In the genomic region with DNA sequence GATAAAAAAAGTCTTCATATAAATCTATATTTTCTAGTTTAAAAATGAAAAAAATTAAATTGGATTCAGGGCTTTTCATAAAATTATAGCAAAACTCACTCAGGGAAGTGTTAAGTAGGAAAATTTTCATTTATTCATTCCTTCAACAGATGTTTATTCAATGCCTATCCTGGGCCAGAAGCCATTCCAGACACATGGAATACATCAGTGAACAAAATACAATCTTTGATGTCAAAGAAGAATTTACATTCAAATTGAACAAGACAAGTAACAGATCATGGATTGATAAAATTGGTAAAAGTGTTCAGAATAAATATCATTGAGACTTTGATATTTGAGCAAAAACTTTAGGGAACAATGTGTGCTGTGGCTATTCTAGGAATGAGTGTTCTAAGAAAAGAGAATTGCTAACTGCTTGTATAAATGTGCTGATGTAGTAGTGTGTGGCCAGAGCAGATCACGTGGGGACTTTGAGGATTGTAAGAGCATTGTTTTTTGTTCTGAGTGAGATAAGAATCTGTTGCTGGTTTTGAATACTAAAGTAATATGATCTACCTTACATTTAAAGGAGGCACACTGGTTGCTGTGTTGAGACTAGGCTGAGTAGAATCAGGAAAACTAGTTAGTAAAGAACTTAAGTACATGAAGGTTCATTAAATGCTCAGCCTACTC, we compare ENCODE assay signal across 2 cellular contexts.
TF ChIP-seq lines count a peak whose summit lies in the region.

No MANE protein-coding gene starts in this region.

TF ChIP-seq in HEK293, 187 proteins besides CTCF, POLR2A, EP300 and RAD21 (continued from another document):
- TF ChIP-seq, protein P1, sequence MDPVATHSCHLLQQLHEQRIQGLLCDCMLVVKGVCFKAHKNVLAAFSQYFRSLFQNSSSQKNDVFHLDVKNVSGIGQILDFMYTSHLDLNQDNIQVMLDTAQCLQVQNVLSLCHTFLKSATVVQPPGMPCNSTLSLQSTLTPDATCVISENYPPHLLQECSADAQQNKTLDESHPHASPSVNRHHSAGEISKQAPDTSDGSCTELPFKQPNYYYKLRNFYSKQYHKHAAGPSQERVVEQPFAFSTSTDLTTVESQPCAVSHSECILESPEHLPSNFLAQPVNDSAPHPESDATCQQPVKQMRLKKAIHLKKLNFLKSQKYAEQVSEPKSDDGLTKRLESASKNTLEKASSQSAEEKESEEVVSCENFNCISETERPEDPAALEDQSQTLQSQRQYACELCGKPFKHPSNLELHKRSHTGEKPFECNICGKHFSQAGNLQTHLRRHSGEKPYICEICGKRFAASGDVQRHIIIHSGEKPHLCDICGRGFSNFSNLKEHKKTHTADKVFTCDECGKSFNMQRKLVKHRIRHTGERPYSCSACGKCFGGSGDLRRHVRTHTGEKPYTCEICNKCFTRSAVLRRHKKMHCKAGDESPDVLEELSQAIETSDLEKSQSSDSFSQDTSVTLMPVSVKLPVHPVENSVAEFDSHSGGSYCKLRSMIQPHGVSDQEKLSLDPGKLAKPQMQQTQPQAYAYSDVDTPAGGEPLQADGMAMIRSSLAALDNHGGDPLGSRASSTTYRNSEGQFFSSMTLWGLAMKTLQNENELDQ (tag by site-specific recombination; IDR thresholded peaks at IDR 0.05; ENCODE audit: low read depth): no peak
- peak; percentile 47 for TF ChIP-seq SETDB1 (IDR thresholded peaks at IDR 0.05; ENCODE audit: insufficient read length, low read length)

TF ChIP-seq in SK-N-SH, 30 proteins besides CTCF, POLR2A, EP300 and RAD21 (continued from another document):
- TF ChIP-seq TCF12 (IDR thresholded peaks at IDR 0.05) (peak; percentile 42; the same call in 1 of the 2 replicates), GATA2 (CRISPR knock-in tag; IDR thresholded peaks at IDR 0.05) (peak; percentile 29; the same call in 1 of the 2 replicates), MEF2A (IDR thresholded peaks at IDR 0.05; ENCODE audit: borderline replicate concordance, low read depth) (no peak), TEAD4 (IDR thresholded peaks at IDR 0.05; ENCODE audit: borderline replicate concordance, insufficient read depth) (no peak), EZH2phosphoT487 (IDR thresholded peaks at IDR 0.05; ENCODE audit: borderline replicate concordance, low read depth) (no peak), RXRA (IDR thresholded peaks at IDR 0.05; ENCODE audit: borderline replicate concordance, low read depth) (no peak), ELF1 (IDR thresholded peaks at IDR 0.05) (no peak)
- TF ChIP-seq, protein P2, sequence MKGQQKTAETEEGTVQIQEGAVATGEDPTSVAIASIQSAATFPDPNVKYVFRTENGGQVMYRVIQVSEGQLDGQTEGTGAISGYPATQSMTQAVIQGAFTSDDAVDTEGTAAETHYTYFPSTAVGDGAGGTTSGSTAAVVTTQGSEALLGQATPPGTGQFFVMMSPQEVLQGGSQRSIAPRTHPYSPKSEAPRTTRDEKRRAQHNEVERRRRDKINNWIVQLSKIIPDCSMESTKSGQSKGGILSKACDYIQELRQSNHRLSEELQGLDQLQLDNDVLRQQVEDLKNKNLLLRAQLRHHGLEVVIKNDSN (IDR thresholded peaks at IDR 0.05; ENCODE audit: borderline replicate concordance, low read depth): peak; percentile 59; the same call in 1 of the 2 replicates
